18 cellular contexts compared by ENCODE assay signal in the genomic region with DNA sequence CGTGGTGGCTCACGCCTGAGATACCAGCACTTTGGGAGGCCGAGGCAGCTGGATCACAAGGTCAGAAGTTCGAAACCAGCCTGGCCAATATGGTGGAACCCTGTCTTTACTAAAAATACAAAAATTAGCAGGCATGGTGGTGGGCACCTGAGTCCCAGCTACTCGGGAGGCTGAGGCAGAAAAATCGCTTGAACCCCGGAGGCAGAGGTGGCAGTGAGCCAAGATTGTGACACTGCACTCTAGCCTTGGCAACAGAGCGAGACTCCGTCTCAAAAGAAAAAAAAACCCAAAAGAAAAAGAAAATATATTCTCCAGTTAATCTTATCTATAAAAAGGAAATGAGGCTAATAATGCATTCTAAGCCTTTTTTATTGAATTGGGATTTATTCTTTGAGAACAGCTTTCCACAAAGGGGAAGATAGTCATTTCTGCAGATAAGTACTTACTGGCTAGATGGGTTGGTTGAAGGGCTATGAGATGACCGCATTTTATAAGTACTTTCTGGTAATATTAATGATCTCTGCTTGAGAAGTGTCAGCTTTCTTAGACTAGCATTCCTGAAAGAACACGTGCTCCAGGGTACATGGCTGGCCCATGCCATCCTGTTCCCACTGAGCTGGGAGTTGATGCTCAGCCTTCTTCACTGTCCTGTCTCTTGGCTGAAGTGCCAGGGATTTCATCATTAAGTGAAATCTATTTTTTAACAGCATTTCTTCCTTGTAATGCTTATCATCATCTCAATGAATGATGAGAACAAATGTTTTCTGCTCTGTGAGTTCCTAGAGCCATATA. TPM values are rescaled to one million over a fixed set of nuclear protein-coding genes. Genes with fewer than 3 reads are reported as not detected.
DNase-seq lines count a peak whose midpoint lies in the region; ATAC-seq and TF ChIP-seq lines count a peak whose summit lies in the region.
"Had no signal": no experiment of that assay in that cellular context is flagged by ENCODE, and none has a peak within 500 bp of the region (broad histone marks: within the 10 kb centered on the region; RNA-seq: fewer than 3 reads in every experiment).

No MANE protein-coding gene starts in this region.

- peaks cover 16% of the 10 kb centered on the region for H3K4me1 Mint-ChIP-seq in stimulated activated naive CD8-positive, alpha-beta T cell treated with anti-CD3 and anti-CD28 coated beads, Interleukin-15, amount 100 ng/mL, for 72 hours

- no peak for DNase-seq in stimulated activated naive CD8-positive, alpha-beta T cell treated with anti-CD3 and anti-CD28 coated beads, Interleukin-15, amount 100 ng/mL, for 72 hours
- no peak for DNase-seq in stimulated activated naive CD8-positive, alpha-beta T cell treated with anti-CD3 and anti-CD28 coated beads, Interleukin-15, Interleukin-2, amounts not matched to agents 100 U/mL and 50 U/mL, for 24 hours
- DNase-seq in SW480 (ENCODE audit: low spot score) (peak; percentile 4), fibroblast of the aortic adventitia (ENCODE audit: low read depth) (peak; percentile 59), COLO829 (ENCODE audit: low spot score) (no peak), midbrain (lab: John Stamatoyannopoulos, UW) (no peak)
- DNase-seq: activated CD4-positive, alpha-beta T cell treated with anti-CD3 and anti-CD28 coated beads, Interleukin-2, amount 10 ng/mL, durations not matched to agents 24 days and 14 days; COR-L47; DND-41; left colon; NCI-H226; NCI-H82; posterior cingulate gyrus; SHP77 treated with DMSO at 0.1 percent for 48 hours; stimulated activated CD4-positive, alpha-beta T cell treated with anti-CD3 and anti-CD28 coated beads, Interleukin-1b, Interleukin-23, amount 100 ng/mL, for 48 hours; trophoblast cell had no signal

- peak overlapping the region; percentile 35 to 61 for H3K27ac Mint-ChIP-seq in stimulated activated naive CD8-positive, alpha-beta T cell treated with anti-CD3 and anti-CD28 coated beads, Interleukin-15, amount 100 ng/mL, for 72 hours
- H3K27ac Mint-ChIP-seq: activated CD4-positive, alpha-beta T cell treated with anti-CD3 and anti-CD28 coated beads, Interleukin-2, amount 10 ng/mL, durations not matched to agents 24 days and 14 days had no signal

- H3K4me3 Mint-ChIP-seq in stimulated activated naive CD8-positive, alpha-beta T cell treated with anti-CD3 and anti-CD28 coated beads, Interleukin-15, amount 100 ng/mL, for 72 hours, result no peak overlapping the region
- H3K4me3 Mint-ChIP-seq: activated CD4-positive, alpha-beta T cell treated with anti-CD3 and anti-CD28 coated beads, Interleukin-2, amount 10 ng/mL, durations not matched to agents 24 days and 14 days; stimulated activated naive CD8-positive, alpha-beta T cell treated with anti-CD3 and anti-CD28 coated beads, Interleukin-15, Interleukin-2, amounts not matched to agents 100 ng/mL and 50 ng/mL, for 24 hours had no signal

- TF ChIP-seq CTCF in fibroblast of the aortic adventitia (IDR thresholded peaks at IDR 0.05; ENCODE audit: insufficient read depth, low read length), result no peak

- H3K27me3 Mint-ChIP-seq in stimulated activated naive CD8-positive, alpha-beta T cell treated with anti-CD3 and anti-CD28 coated beads, Interleukin-15, amount 100 ng/mL, for 72 hours, result no peaks in the 10 kb centered on the region
- H3K27me3 Mint-ChIP-seq: activated CD4-positive, alpha-beta T cell treated with anti-CD3 and anti-CD28 coated beads, Interleukin-2, amount 10 ng/mL, durations not matched to agents 24 days and 14 days; stimulated activated naive CD8-positive, alpha-beta T cell treated with anti-CD3 and anti-CD28 coated beads, Interleukin-15, Interleukin-2, amounts not matched to agents 100 ng/mL and 50 ng/mL, for 24 hours had no signal

- no peak overlapping the region for H3K4me3 ChIP-seq in fibroblast of the aortic adventitia (ENCODE audit: low read depth, low read length)

- no peak for ATAC-seq in stimulated activated naive CD8-positive, alpha-beta T cell treated with anti-CD3 and anti-CD28 coated beads, Interleukin-15, amount 100 ng/mL, for 72 hours
- ATAC-seq in stimulated activated naive CD8-positive, alpha-beta T cell treated with anti-CD3 and anti-CD28 coated beads, Interleukin-15, Interleukin-2, amounts not matched to agents 100 U/mL and 50 U/mL, for 24 hours, result no peak
- ATAC-seq in GM21528 (IDR thresholded peaks at IDR 0.05; ENCODE audit: low FRiP score, unreplicated experiment), result no peak
- ATAC-seq: left colon had no signal

- H3K9me3 Mint-ChIP-seq in stimulated activated naive CD8-positive, alpha-beta T cell treated with anti-CD3 and anti-CD28 coated beads, Interleukin-15, amount 100 ng/mL, for 72 hours, result no peaks in the 10 kb centered on the region
- H3K9me3 Mint-ChIP-seq: activated CD4-positive, alpha-beta T cell treated with anti-CD3 and anti-CD28 coated beads, Interleukin-2, amount 10 ng/mL, durations not matched to agents 24 days and 14 days; stimulated activated naive CD8-positive, alpha-beta T cell treated with anti-CD3 and anti-CD28 coated beads, Interleukin-15, Interleukin-2, amounts not matched to agents 100 ng/mL and 50 ng/mL, for 24 hours had no signal

RNA-seq across cellular contexts. Expression of gene SASS6, which starts 57.9 kb away (rescaled TPM):
- 0.74 and 9.5 TPM in 2 replicates for total RNA-seq in fibroblast of the aortic adventitia (ENCODE audit: low replicate concordance)

RNA-seq across cellular contexts. Expression of gene TRMT13, which starts 58.2 kb away (rescaled TPM):
- 7.0 and 15.0 TPM in 2 replicates for total RNA-seq in fibroblast of the aortic adventitia (ENCODE audit: low replicate concordance)

Comparison
In these comparisons a context has a peak if more than half of its experiments do, and no peak if none do; other contexts are left out.
1. DNase-seq: peak in SW480 (single experiment) and fibroblast of the aortic adventitia (single experiment); none in stimulated activated naive CD8-positive, alpha-beta T cell treated with anti-CD3 and anti-CD28 coated beads, Interleukin-15, amount 100 ng/mL, for 72 hours (0 of 2), stimulated activated naive CD8-positive, alpha-beta T cell treated with anti-CD3 and anti-CD28 coated beads, Interleukin-15, Interleukin-2, amounts not matched to agents 100 U/mL and 50 U/mL, for 24 hours (single experiment), COLO829 (single experiment) and midbrain (single experiment).